9 cellular contexts compared by ENCODE assay signal in genomic region chr2:184597571-184597980, GRCh38. TPM values are rescaled to one million over a fixed set of nuclear protein-coding genes. Genes with fewer than 3 reads are reported as not detected.
A peak's percentile ranks its signal among the peaks of the same experiment; 100 is the strongest.
DNase-seq lines count a peak whose midpoint lies in the region; ATAC-seq, FAIRE-seq and TF ChIP-seq lines count a peak whose summit lies in the region.
"Had no signal": no experiment of that assay in that cellular context is flagged by ENCODE, and none has a peak within 500 bp of the region (broad histone marks: within the 10 kb centered on the region; RNA-seq: fewer than 3 reads in every experiment).

No MANE protein-coding gene starts in this region.

- no peak for FAIRE-seq in A549 (lab: Jason Lieb, UNC)

- 8% methylated on average over 14 of the region's 14 CpGs for WGBS in A549 (ENCODE audit: missing lambda C conversion rate)

- CTCF ChIA-PET in A549 (lab: Yijun Ruan, JAX) = no interaction called here
- CTCF ChIA-PET in activated CD8-positive, alpha-beta T cell treated with anti-CD3 and anti-CD28 coated beads, Interleukin-2, amount 10 ng/mL, durations not matched to agents 7 days and 5 days (lab: Charles Lee) = no interaction called here

- POLR2A ChIA-PET in A549 (lab: Yijun Ruan, JAX) = no interaction called here
- POLR2A ChIA-PET in activated CD8-positive, alpha-beta T cell treated with anti-CD3 and anti-CD28 coated beads, Interleukin-2, amount 10 ng/mL, durations not matched to agents 7 days and 5 days (lab: Charles Lee) = no interaction called here

- TF ChIP-seq CTCF in A549 (IDR thresholded peaks at IDR 0.05) = no peak

- TF ChIP-seq EP300 in A549 (IDR thresholded peaks at IDR 0.05) = no peak

- no peaks in the 10 kb centered on the region for H3K9me3 Mint-ChIP-seq in activated CD8-positive, alpha-beta T cell treated with anti-CD3 and anti-CD28 coated beads, Interleukin-2, amount 10 ng/mL, durations not matched to agents 7 days and 5 days (ENCODE audit: insufficient read depth)

- H3K4me1 ChIP-seq in A549 = peaks cover 14% of the 10 kb centered on the region; the same call in 2 of the 3 replicates
- peaks cover 13% of the 10 kb centered on the region for H3K4me1 ChIP-seq in neuron (ENCODE audit: insufficient read depth, low read length)

- no peaks in the 10 kb centered on the region for H3K36me3 ChIP-seq in neuron (ENCODE audit: insufficient read depth, low read length)

- H2AFZ ChIP-seq in neuron (ENCODE audit: low read depth, low read length) = peak overlapping the region; percentile 94

- TF ChIP-seq RAD21 in A549 (conservative IDR thresholded peaks at IDR 0.05 in 1 of 2, IDR thresholded peaks at IDR 0.05 in 1 of 2) = no peak

- peak overlapping the region; percentile 8 for H3K4me3 Mint-ChIP-seq in activated CD8-positive, alpha-beta T cell treated with anti-CD3 and anti-CD28 coated beads, Interleukin-2, amount 10 ng/mL, durations not matched to agents 7 days and 5 days

- no peaks in the 10 kb centered on the region for H3K36me3 Mint-ChIP-seq in activated CD8-positive, alpha-beta T cell treated with anti-CD3 and anti-CD28 coated beads, Interleukin-2, amount 10 ng/mL, durations not matched to agents 7 days and 5 days (ENCODE audit: low read depth)

- DNase-seq in A549 (ENCODE audit: low read depth in 1 of 2, low spot score in 1 of 2) = no peak
- peak; percentile 7 for DNase-seq in LHCN-M2 (ENCODE audit: low read depth)
- no peak for DNase-seq in activated CD8-positive, alpha-beta T cell treated with anti-CD3 and anti-CD28 coated beads, Interleukin-2, amount 10 ng/mL, durations not matched to agents 7 days and 5 days
- peak; percentile 20 for DNase-seq in glomerular visceral epithelial cell (ENCODE audit: extremely low spot score)
- DNase-seq in NCI-H1930 (lab: John Stamatoyannopoulos, UW) = no peak

- peaks cover 36% of the 10 kb centered on the region for H3K27me3 Mint-ChIP-seq in activated CD8-positive, alpha-beta T cell treated with anti-CD3 and anti-CD28 coated beads, Interleukin-2, amount 10 ng/mL, durations not matched to agents 7 days and 5 days (ENCODE audit: low read depth)

- no peak for TF ChIP-seq POLR2A in A549 (IDR thresholded peaks at IDR 0.05; ENCODE audit: low read length)

- no peaks in the 10 kb centered on the region for H3K9me3 ChIP-seq in A549
- H3K9me3 ChIP-seq in neuron (ENCODE audit: low read length) = no peaks in the 10 kb centered on the region

- peaks cover 7% of the 10 kb centered on the region for H3K4me1 Mint-ChIP-seq in activated CD8-positive, alpha-beta T cell treated with anti-CD3 and anti-CD28 coated beads, Interleukin-2, amount 10 ng/mL, durations not matched to agents 7 days and 5 days (ENCODE audit: low read depth)

- no peak overlapping the region for H3K27ac ChIP-seq in A549
- H3K27ac ChIP-seq: epithelial cell of prostate had no signal

- peak overlapping the region; percentile 60 for H3K4me3 ChIP-seq in A549
- H3K4me3 ChIP-seq in neuron (ENCODE audit: low read length) = peak overlapping the region; percentile 57

- H3K4me2 ChIP-seq in A549 = peak overlapping the region; percentile 97

- no peak overlapping the region for H3K27ac Mint-ChIP-seq in activated CD8-positive, alpha-beta T cell treated with anti-CD3 and anti-CD28 coated beads, Interleukin-2, amount 10 ng/mL, durations not matched to agents 7 days and 5 days

- ATAC-seq in A549 = peak; percentile 69 to 75
- peak; percentile 21 for ATAC-seq in GM18861 (IDR thresholded peaks at IDR 0.05; ENCODE audit: unreplicated experiment)
- ATAC-seq in activated CD8-positive, alpha-beta T cell treated with anti-CD3 and anti-CD28 coated beads, Interleukin-2, amount 10 ng/mL, durations not matched to agents 7 days and 5 days = no peak
- no peak for ATAC-seq in GM19452 (IDR thresholded peaks at IDR 0.05; ENCODE audit: unreplicated experiment)

- H3K27me3 ChIP-seq in neuron (ENCODE audit: insufficient read depth, low read length) = no peaks in the 10 kb centered on the region

TF ChIP-seq in A549, 52 proteins besides CTCF, POLR2A, EP300 and RAD21:
- TF ChIP-seq RFX5 (IDR thresholded peaks at IDR 0.05) = no peak
- TF ChIP-seq BCL3 (IDR thresholded peaks at IDR 0.05) = no peak
- TF ChIP-seq FOSL2 (IDR thresholded peaks at IDR 0.05) = no peak
- TF ChIP-seq FOSL2 (CRISPR knock-in tag; IDR thresholded peaks at IDR 0.05) = no peak
- no peak for TF ChIP-seq E2F6 (IDR thresholded peaks at IDR 0.05; ENCODE audit: borderline replicate concordance, low read depth)
- no peak for TF ChIP-seq CHD2 (IDR thresholded peaks at IDR 0.05; ENCODE audit: low read length, partially characterized antibody)
- TF ChIP-seq JUN (IDR thresholded peaks at IDR 0.05) = no peak

RNA-seq across cellular contexts. Expression of gene ZNF804A, which starts 0.8 kb away (rescaled TPM):
- not detected in 2 replicates for polyA plus RNA-seq in A549 (2011; rRNA removed)
- under 0.01 TPM in 1 of 2 replicates, not detected in the other for polyA plus RNA-seq in A549 (2012; cell fraction: cytosol; rRNA removed)
- not detected in 2 replicates for polyA plus RNA-seq in A549 (2012; cell fraction: nucleus; rRNA removed)
- polyA plus RNA-seq in A549 (2017; fragmentation: RNase III; extraction: RNeasy Plus Mini Kit Qiagen cat#74134 plus additional on column Dnase treatment) = not detected in 3 replicates
- not detected in 2 replicates for polyA minus RNA-seq in A549 (2011; rRNA and poly(A)+ RNA removed)
- 0.29 TPM in 1 of 2 replicates, not detected in the other for total RNA-seq in LHCN-M2 (2014; rRNA removed)
- polyA plus RNA-seq in LHCN-M2 (2012) = not detected
- total RNA-seq in activated CD8-positive, alpha-beta T cell treated with anti-CD3 and anti-CD28 coated beads, Interleukin-2, amount 10 ng/mL, durations not matched to agents 7 days and 5 days = not detected

Comparison
In these comparisons a context has a peak if more than half of its experiments do, and no peak if none do; other contexts are left out.
1. ATAC-seq: peak in A549 (2 of 2) and GM18861 (single experiment); none in activated CD8-positive, alpha-beta T cell treated with anti-CD3 and anti-CD28 coated beads, Interleukin-2, amount 10 ng/mL, durations not matched to agents 7 days and 5 days (single experiment) and GM19452 (single experiment).
2. DNase-seq: peak in LHCN-M2 (single experiment) and glomerular visceral epithelial cell (single experiment); none in A549 (0 of 2), activated CD8-positive, alpha-beta T cell treated with anti-CD3 and anti-CD28 coated beads, Interleukin-2, amount 10 ng/mL, durations not matched to agents 7 days and 5 days (single experiment) and NCI-H1930 (0 of 2).